Comparison of ENCODE assay signal across 9 cellular contexts in genomic region chr22:50281384-50281760, GRCh38.
"Had no signal": no experiment of that assay in that cellular context is flagged by ENCODE, and none has a peak within 500 bp of the region (broad histone marks: within the 10 kb centered on the region; RNA-seq: fewer than 3 reads in every experiment).

No MANE protein-coding gene starts in this region.

- H3K9me3 ChIP-seq: lower lobe of right lung, testis had no signal

- H3K27ac ChIP-seq: testis had no signal

- FAIRE-seq: astrocyte, urothelium cell line had no signal

- H3K4me1 ChIP-seq: testis had no signal

- DNase-seq: activated gamma-delta T cell; activated T-cell treated with anti-CD3 and anti-CD28 coated beads, Interleukin-2, amount 50 U/mL, for 72 hours; effector CD8-positive, alpha-beta T cell; foreskin fibroblast; lower lobe of right lung; occipital lobe; testis had no signal

- H3K27me3 ChIP-seq: testis had no signal

- H3K4me3 ChIP-seq: lower lobe of right lung, testis had no signal

- ATAC-seq: activated T-cell treated with anti-CD3 and anti-CD28 coated beads, Interleukin-2, amount 50 U/mL, for 72 hours had no signal
